Comparison of ENCODE assay signal across 24 cellular contexts in the genomic region with DNA sequence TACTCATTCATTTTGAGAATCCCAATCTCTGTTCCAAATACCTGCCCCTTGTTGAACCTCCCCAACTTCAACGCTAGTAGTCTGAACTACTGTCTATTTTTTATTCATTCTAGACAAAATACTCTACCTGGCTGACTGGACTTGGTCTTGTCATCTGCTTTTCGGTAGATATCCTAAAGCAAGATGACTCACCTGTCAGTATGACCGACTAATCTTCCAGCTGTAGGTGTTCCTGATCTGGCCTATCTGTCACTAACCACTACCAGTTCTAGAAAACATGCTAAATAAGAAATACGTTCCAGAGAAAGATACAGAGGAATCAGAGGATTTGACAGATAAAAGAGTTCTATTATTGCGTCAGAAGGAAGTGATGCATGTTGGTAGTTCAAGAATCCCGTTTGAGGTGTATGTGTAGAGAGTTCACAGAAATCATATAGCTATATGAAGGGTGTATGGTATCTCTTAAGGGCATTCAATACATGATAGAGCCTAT.
DNase-seq lines count a peak whose midpoint lies in the region; ATAC-seq, FAIRE-seq and TF ChIP-seq lines count a peak whose summit lies in the region.
"Had no signal": no experiment of that assay in that cellular context is flagged by ENCODE, and none has a peak within 500 bp of the region (broad histone marks: within the 10 kb centered on the region; RNA-seq: fewer than 3 reads in every experiment).

No MANE protein-coding gene starts in this region.

- H4K20me1 ChIP-seq in K562 (replicated peaks; ENCODE audit: control insufficient read depth, insufficient read depth, low read length): no peaks in the 10 kb centered on the region

- H3K9me3 Mint-ChIP-seq in MCF 10A (ENCODE audit: unreplicated experiment) (no peaks in the 10 kb centered on the region), HFFc6 (no peaks in the 10 kb centered on the region)
- H3K9me3 Mint-ChIP-seq: CD8-positive, alpha-beta memory T cell had no signal

- H3K79me2 ChIP-seq in K562 (ENCODE audit: control insufficient read depth, insufficient read depth, low read length): no peaks in the 10 kb centered on the region

- no peaks in the 10 kb centered on the region for H3K9me3 ChIP-seq in breast epithelium
- no peaks in the 10 kb centered on the region for H3K9me3 ChIP-seq in K562 (replicated peaks; ENCODE audit: control insufficient read depth, insufficient read depth, low read depth, low read length)
- no peaks in the 10 kb centered on the region for H3K9me3 ChIP-seq in heart left ventricle

- H3K4me1 Mint-ChIP-seq in MCF 10A (ENCODE audit: insufficient read depth, unreplicated experiment): peaks cover 6% of the 10 kb centered on the region
- peaks cover 19% of the 10 kb centered on the region for H3K4me1 Mint-ChIP-seq in HFFc6 (ENCODE audit: low read depth)
- H3K4me1 Mint-ChIP-seq: CD8-positive, alpha-beta memory T cell had no signal

- no peaks in the 10 kb centered on the region for H3K9me1 ChIP-seq in K562 (ENCODE audit: control insufficient read depth, insufficient read depth, low read length)

- no peak overlapping the region for H3K27ac ChIP-seq in breast epithelium
- H3K27ac ChIP-seq in K562 (ENCODE audit: extremely low read depth, low read depth, low read length): no peak overlapping the region
- no peak overlapping the region for H3K27ac ChIP-seq in foreskin keratinocyte
- H3K27ac ChIP-seq in heart left ventricle: no peak overlapping the region

- TF ChIP-seq RAD21 in K562 (CRISPR knock-in tag; conservative IDR thresholded peaks at IDR 0.05 in 1 of 2, IDR thresholded peaks at IDR 0.05 in 1 of 2): no peak

- no peak overlapping the region for H3K4me2 ChIP-seq in K562 (ENCODE audit: insufficient read depth, low read length)

- DNase-seq in MCF 10A (ENCODE audit: unreplicated experiment): peak; percentile 30
- no peak for DNase-seq in breast epithelium (ENCODE audit: low spot score in 2 of 2)
- DNase-seq in K562 (ENCODE audit: extremely low read depth in 1 of 4, low spot score in 3 of 4): no peak
- DNase-seq in foreskin keratinocyte: peak; percentile 36 to 73
- no peak for DNase-seq in HFFc6
- no peak for DNase-seq in heart left ventricle
- DNase-seq in NCI-H187 (lab: John Stamatoyannopoulos, UW): no peak
- DNase-seq: AML-193; C1 segment of cervical spinal cord; CD8-positive, alpha-beta memory T cell; DMS79; EL; GDM1; GOT3; HCEC 1CT; Karpas-422; NCI-H1092 treated with DMSO at 0.1 percent for 48 hours; NCI-H1436; NCI-H1930; NCI-H2227 treated with DMSO at 0.1 percent for 48 hours; SHP77 treated with DMSO at 0.1 percent for 48 hours had no signal

- H3K27ac Mint-ChIP-seq in MCF 10A (ENCODE audit: low read depth, unreplicated experiment): no peak overlapping the region
- H3K27ac Mint-ChIP-seq in HFFc6: no peak overlapping the region

- POLR2A ChIA-PET in MCF 10A (lab: Yijun Ruan, JAX) (interaction anchor here (0.8 to 1.4 kb wide), 2 partner anchors 19 to 28 kb away, joined by 3 to 5 read pairs; no protein-coding TSS in a partner anchor), K562 (lab: Yijun Ruan, JAX) (no interaction called here)

- H2AFZ ChIP-seq in K562 (ENCODE audit: low read depth, low read length): no peak overlapping the region

- CTCF ChIA-PET in MCF 10A (lab: Yijun Ruan, JAX) (no interaction called here), K562 (lab: Yijun Ruan, JAX; ENCODE audit: low intra/inter-chr PET ratio) (no interaction called here)

- TF ChIP-seq EP300 in K562 (IDR thresholded peaks at IDR 0.05; ENCODE audit: low read length): no peak

- H3K36me3 ChIP-seq in breast epithelium (no peaks in the 10 kb centered on the region), K562 (ENCODE audit: control insufficient read depth, insufficient read depth, low read length) (peaks cover 53% of the 10 kb centered on the region; the same call in 2 of the 3 replicates), heart left ventricle (peaks cover 2 to 84% (median 66%) of the 10 kb centered on the region in 9 donors)

- in situ Hi-C loops in K562 (cut with MboI): no loop called here

- no peak for TF ChIP-seq CTCF in MCF 10A (IDR thresholded peaks at IDR 0.05; ENCODE audit: unreplicated experiment)
- no peak for TF ChIP-seq CTCF in breast epithelium (IDR thresholded peaks at IDR 0.05)
- no peak for TF ChIP-seq CTCF in K562 (IDR thresholded peaks at IDR 0.05 in 2 of 3, conservative IDR thresholded peaks at IDR 0.05 in 1 of 3; ENCODE audit: insufficient read depth in 2 of 3, low read depth in 1 of 3, low read length in 3 of 3)
- no peak for TF ChIP-seq CTCF in foreskin keratinocyte (conservative IDR thresholded peaks at IDR 0.05)
- TF ChIP-seq CTCF in HFFc6 (IDR thresholded peaks at IDR 0.05): no peak
- no peak for TF ChIP-seq CTCF in heart left ventricle (IDR thresholded peaks at IDR 0.05)

- H3K4me3 ChIP-seq in breast epithelium (no peak overlapping the region), K562 (no peak overlapping the region), heart left ventricle (no peak overlapping the region)
- H3K4me3 ChIP-seq: GM12878 had no signal

- H3K4me3 Mint-ChIP-seq in MCF 10A (ENCODE audit: unreplicated experiment): no peak overlapping the region
- no peak overlapping the region for H3K4me3 Mint-ChIP-seq in HFFc6
- H3K4me3 Mint-ChIP-seq: CD8-positive, alpha-beta memory T cell had no signal

- TF ChIP-seq POLR2A in breast epithelium (IDR thresholded peaks at IDR 0.05) (no peak), K562 (conservative IDR thresholded peaks at IDR 0.05) (no peak), heart left ventricle (IDR thresholded peaks at IDR 0.05) (no peak)

- 36% methylated on average over 6 of the region's 6 CpGs for WGBS in K562 (ENCODE audit: insufficient coverage, low coverage, missing lambda C conversion rate)
- 94 to 95% (median 95%) methylated on average over 6 of the region's 6 CpGs for WGBS in heart left ventricle, 4 donors

- peaks cover 81% of the 10 kb centered on the region for H3K36me3 Mint-ChIP-seq in MCF 10A (ENCODE audit: insufficient read depth, unreplicated experiment)
- peaks cover 34% of the 10 kb centered on the region for H3K36me3 Mint-ChIP-seq in HFFc6 (ENCODE audit: low read depth)

- BruUV-seq in MCF 10A (replicated peaks; lab: Mats Ljungman, UMichigan): no TSS peak
- no TSS peak for BruUV-seq in K562 (replicated peaks; lab: Mats Ljungman, UMichigan)

- no peak for ATAC-seq in K562
- ATAC-seq in foreskin keratinocyte: peak; percentile 70
- ATAC-seq in heart left ventricle: no peak
- ATAC-seq: GM12878, Panc1 had no signal

- intact Hi-C loops in MCF 10A (cut with micrococcal nuclease) (no loop called here), breast epithelium (cut with DNase I; ENCODE audit: low total_unique reads) (no loop called here), K562 (cut with micrococcal nuclease) (no loop called here), heart left ventricle (cut with DNase I) (no loop called here)

- no peaks in the 10 kb centered on the region for H3K27me3 ChIP-seq in breast epithelium
- H3K27me3 ChIP-seq in K562 (ENCODE audit: control insufficient read depth in 2 of 2, insufficient read depth in 2 of 2, low read length in 2 of 2): no peaks in the 10 kb centered on the region
- no peaks in the 10 kb centered on the region for H3K27me3 ChIP-seq in foreskin keratinocyte
- H3K27me3 ChIP-seq in heart left ventricle: no peaks in the 10 kb centered on the region

- FAIRE-seq in K562 (lab: Jason Lieb, UNC): no peak
- FAIRE-seq: A204.1, GM12878 had no signal

- no peaks in the 10 kb centered on the region for H3K4me1 ChIP-seq in breast epithelium
- no peaks in the 10 kb centered on the region; a peak in 2 of 5 replicates for H3K4me1 ChIP-seq in K562 (replicated peaks in 1 of 2; ENCODE audit: control insufficient read depth in 2 of 2, insufficient read depth in 2 of 2, low read length in 2 of 2)
- no peaks in the 10 kb centered on the region for H3K4me1 ChIP-seq in foreskin keratinocyte
- no peaks in the 10 kb centered on the region for H3K4me1 ChIP-seq in heart left ventricle

- no peak overlapping the region for H3K9ac ChIP-seq in K562 (ENCODE audit: insufficient read depth in 1 of 2, low read depth in 2 of 2, low read length in 2 of 2)

- no peaks in the 10 kb centered on the region for H3K27me3 Mint-ChIP-seq in MCF 10A (ENCODE audit: insufficient read depth, unreplicated experiment)
- no peaks in the 10 kb centered on the region for H3K27me3 Mint-ChIP-seq in HFFc6 (ENCODE audit: insufficient read depth)
- H3K27me3 Mint-ChIP-seq: CD8-positive, alpha-beta memory T cell had no signal

TF ChIP-seq in K562, 482 proteins besides CTCF, POLR2A, EP300 and RAD21:
- TF ChIP-seq CEBPG (CRISPR knock-in tag; IDR thresholded peaks at IDR 0.05) (no peak), CEBPG (tag; conservative IDR thresholded peaks at IDR 0.05 in 1 of 2, IDR thresholded peaks at IDR 0.05 in 1 of 2) (peak in 1 of 2 experiments; percentile 5; a peak in 1 of 4 replicates), CBFA2T3 (IDR thresholded peaks at IDR 0.05) (peak; percentile 24; the same call in 1 of the 2 replicates), ZNF830 (CRISPR knock-in tag; IDR thresholded peaks at IDR 0.05) (no peak), FOSL1 (tag; conservative IDR thresholded peaks at IDR 0.05) (0 out of 2 replicates have a peak, but pooled peaks have one; percentile 30)

Comparison
In these comparisons a context has a peak if more than half of its experiments do, and no peak if none do; other contexts are left out.
1. DNase-seq: peak in MCF 10A (single experiment) and foreskin keratinocyte (2 of 2); none in breast epithelium (0 of 2), K562 (0 of 4), HFFc6 (single experiment), heart left ventricle (0 of 5) and NCI-H187 (0 of 2).